Comparison of ENCODE assay signal across 8 cellular contexts in the genomic region with DNA sequence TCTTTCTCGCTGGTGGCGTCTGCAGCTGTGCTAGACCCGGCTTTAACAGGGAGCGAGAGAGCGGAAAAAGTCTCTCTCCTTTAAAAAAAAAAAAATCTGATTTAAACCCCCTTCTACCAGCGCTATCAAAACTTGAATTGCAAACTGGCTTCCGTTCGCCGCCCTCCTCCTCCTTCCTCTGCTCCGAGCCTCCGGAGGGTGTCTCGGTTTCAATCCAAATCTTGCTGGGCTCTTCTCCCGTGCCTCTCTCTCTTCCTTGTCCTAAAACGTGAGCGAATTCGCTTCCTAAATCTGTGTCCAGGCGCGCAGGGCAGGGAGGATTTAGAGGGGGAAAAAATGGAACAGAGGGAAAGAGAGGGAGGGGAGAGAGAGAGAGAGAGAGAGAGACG. TPM values are rescaled to one million over a fixed set of nuclear protein-coding genes. Genes with fewer than 3 reads are reported as not detected.
DNase-seq lines count a peak whose midpoint lies in the region; ATAC-seq and TF ChIP-seq lines count a peak whose summit lies in the region.

No MANE protein-coding gene starts in this region.

- peak overlapping the region; percentile 91 to 93 for H3K9ac ChIP-seq in duodenal mucosa (ENCODE audit: low read depth in 1 of 2, low read length in 2 of 2)

- H3K36me3 ChIP-seq in duodenal mucosa (ENCODE audit: control insufficient read depth in 1 of 2, insufficient read depth in 2 of 2, low read length in 2 of 2) (peaks cover 6 to 9% of the 10 kb centered on the region in 2 donors), vagina (no peaks in the 10 kb centered on the region)

- H3K36me3 Mint-ChIP-seq in activated naive CD4-positive, alpha-beta T cell treated with anti-CD3 and anti-CD28 coated beads, Interleukin-2, amount 50 U/mL, for 24 hours, result peaks cover 4% of the 10 kb centered on the region
- H3K36me3 Mint-ChIP-seq in mesothelial cell of epicardium, result peaks cover 42% of the 10 kb centered on the region

- no peak for TF ChIP-seq CTCF in mesothelial cell of epicardium (IDR thresholded peaks at IDR 0.05; ENCODE audit: unreplicated experiment)
- no peak for TF ChIP-seq CTCF in vagina (IDR thresholded peaks at IDR 0.05)

- peaks cover 71% of the 10 kb centered on the region for H3K27me3 Mint-ChIP-seq in activated naive CD4-positive, alpha-beta T cell treated with anti-CD3 and anti-CD28 coated beads, Interleukin-2, amount 50 U/mL, for 24 hours
- peaks cover 6% of the 10 kb centered on the region for H3K27me3 Mint-ChIP-seq in mesothelial cell of epicardium (ENCODE audit: low read depth)

- intact Hi-C loops in vagina (cut with DNase I), result no loop called here

- DNase-seq in activated naive CD4-positive, alpha-beta T cell treated with anti-CD3 and anti-CD28 coated beads, Interleukin-2, amount 50 U/mL, for 16 hours, result no peak
- DNase-seq in mesothelial cell of epicardium (ENCODE audit: low spot score in 2 of 2, unreplicated experiment in 2 of 2), result no peak
- no peak for DNase-seq in vagina (ENCODE audit: extremely low spot score in 2 of 2)

- peak overlapping the region; percentile 85 for H3K4me3 Mint-ChIP-seq in activated naive CD4-positive, alpha-beta T cell treated with anti-CD3 and anti-CD28 coated beads, Interleukin-2, amount 50 U/mL, for 24 hours
- H3K4me3 Mint-ChIP-seq in mesothelial cell of epicardium, result peak overlapping the region; percentile 100

- no peak for ATAC-seq in HG03159 (IDR thresholded peaks at IDR 0.05; ENCODE audit: unreplicated experiment)
- ATAC-seq in GM19467 (IDR thresholded peaks at IDR 0.05; ENCODE audit: unreplicated experiment), result no peak
- ATAC-seq in GM21723 (IDR thresholded peaks at IDR 0.05; ENCODE audit: unreplicated experiment), result no peak

- H3K27me3 ChIP-seq in duodenal mucosa (ENCODE audit: control insufficient read depth in 1 of 2, insufficient read depth in 2 of 2, low read length in 2 of 2), result peaks cover 7 to 30% of the 10 kb centered on the region in 2 donors
- H3K27me3 ChIP-seq in vagina, result no peaks in the 10 kb centered on the region

- H3K27ac ChIP-seq in duodenal mucosa (ENCODE audit: low read depth, low read length), result peak overlapping the region; percentile 93
- peak overlapping the region; percentile 99 for H3K27ac ChIP-seq in vagina

- peaks cover 6% of the 10 kb centered on the region for H3K9me3 Mint-ChIP-seq in activated naive CD4-positive, alpha-beta T cell treated with anti-CD3 and anti-CD28 coated beads, Interleukin-2, amount 50 U/mL, for 24 hours
- H3K9me3 Mint-ChIP-seq in mesothelial cell of epicardium, result no peaks in the 10 kb centered on the region

- no peaks in the 10 kb centered on the region for H3K9me3 ChIP-seq in duodenal mucosa (ENCODE audit: control insufficient read depth in 1 of 2, low read length in 2 of 2)
- H3K9me3 ChIP-seq in vagina, result no peaks in the 10 kb centered on the region

- peaks cover 39% of the 10 kb centered on the region for H3K4me1 Mint-ChIP-seq in activated naive CD4-positive, alpha-beta T cell treated with anti-CD3 and anti-CD28 coated beads, Interleukin-2, amount 50 U/mL, for 24 hours
- H3K4me1 Mint-ChIP-seq in mesothelial cell of epicardium, result peaks cover 42% of the 10 kb centered on the region

- no peak overlapping the region for H3K27ac Mint-ChIP-seq in activated naive CD4-positive, alpha-beta T cell treated with anti-CD3 and anti-CD28 coated beads, Interleukin-2, amount 50 U/mL, for 24 hours
- peak overlapping the region; percentile 100 for H3K27ac Mint-ChIP-seq in mesothelial cell of epicardium

- no peak for TF ChIP-seq POLR2A in vagina (IDR thresholded peaks at IDR 0.05)

- H3K4me3 ChIP-seq in duodenal mucosa (ENCODE audit: low read depth in 1 of 2, low read length in 2 of 2) (peak overlapping the region; percentile 84 to 96), vagina (peak overlapping the region; percentile 82 to 90)

- H3K4me1 ChIP-seq in duodenal mucosa (ENCODE audit: control insufficient read depth in 1 of 2, insufficient read depth in 2 of 2, low read length in 2 of 2) (peaks cover 17 to 20% of the 10 kb centered on the region in 2 donors), vagina (peaks cover 21% of the 10 kb centered on the region)

RNA-seq across cellular contexts. Expression of gene TBX3, which starts 0.3 kb away (rescaled TPM):
- total RNA-seq in mesothelial cell of epicardium (409 to 427 TPM (median 425 TPM) in 3 replicates), vagina (57.0 TPM)
